ENCODE assay signal across 15 cellular contexts in genomic region chr10:14671383-14671782, GRCh38.
DNase-seq lines count a peak whose midpoint lies in the region; ATAC-seq and TF ChIP-seq lines count a peak whose summit lies in the region.
"Had no signal": no experiment of that assay in that cellular context is flagged by ENCODE, and none has a peak within 500 bp of the region (broad histone marks: within the 10 kb centered on the region; RNA-seq: fewer than 3 reads in every experiment).

No MANE protein-coding gene starts in this region.

- peak; percentile 25 for DNase-seq in GM23248
- peak; percentile 31 for DNase-seq in RPMI7951 (ENCODE audit: low read depth)
- peak in 1 of 2 donors; percentile 48 for DNase-seq in foreskin fibroblast
- DNase-seq: activated CD4-positive, alpha-beta T cell treated with anti-CD3 and anti-CD28 coated beads for 36 hours; activated naive CD4-positive, alpha-beta T cell; gastrocnemius medialis; NCI-H146; NCI-H345; SHP77 treated with DMSO at 0.1 percent for 48 hours; stimulated activated naive CD4-positive, alpha-beta T cell treated with Interleukin-2 at 50 U/mL for 16 hours; T-helper 2 cell had no signal

- peak overlapping the region; percentile 75 for H3K4me2 ChIP-seq in GM23248 (ENCODE audit: unreplicated experiment)

- WGBS in GM23248 (ENCODE audit: low coverage in 1 of 2, low lambda C conversion rate in 2 of 2, missing lambda C conversion rate in 2 of 2), 2 experiments: 0 to 1% methylated on average over 5 of the region's 5 CpGs

- H3K4me1 ChIP-seq in GM23248 (ENCODE audit: insufficient read depth) (peaks cover 14% of the 10 kb centered on the region), subcutaneous abdominal adipose tissue (ENCODE audit: control insufficient read depth in 5 of 5, insufficient read depth in 5 of 5, low read length in 5 of 5) (peaks cover 6 to 16% (median 13%) of the 10 kb centered on the region in 5 donors)
- H3K4me1 ChIP-seq: gastrocnemius medialis had no signal

- ATAC-seq in GM21529 (IDR thresholded peaks at IDR 0.05; ENCODE audit: unreplicated experiment) (no peak), HG02571 (IDR thresholded peaks at IDR 0.05; ENCODE audit: unreplicated experiment) (no peak), GM21528 (IDR thresholded peaks at IDR 0.05; ENCODE audit: low FRiP score, unreplicated experiment) (no peak)
- ATAC-seq: activated CD4-positive, alpha-beta T cell treated with anti-CD3 and anti-CD28 coated beads for 36 hours; gastrocnemius medialis had no signal

- H3K27me3 ChIP-seq in GM23248 (replicated peaks; ENCODE audit: insufficient read depth) (peaks cover 13% of the 10 kb centered on the region), subcutaneous abdominal adipose tissue (ENCODE audit: control insufficient read depth in 5 of 5, insufficient read depth in 4 of 5, low read length in 5 of 5) (no peaks in the 10 kb centered on the region)
- H3K27me3 ChIP-seq: gastrocnemius medialis had no signal

- in situ Hi-C loops in GM23248 (cut with MboI): no loop called here

- H3K36me3 ChIP-seq in GM23248 (ENCODE audit: low read depth): no peaks in the 10 kb centered on the region
- no peaks in the 10 kb centered on the region for H3K36me3 ChIP-seq in subcutaneous abdominal adipose tissue (ENCODE audit: control insufficient read depth in 5 of 5, insufficient read depth in 5 of 5, low read length in 5 of 5)
- H3K36me3 ChIP-seq: gastrocnemius medialis had no signal

- H4K20me1 ChIP-seq in GM23248 (ENCODE audit: insufficient read depth): no peaks in the 10 kb centered on the region

- peaks cover 18% of the 10 kb centered on the region for H3F3A ChIP-seq in GM23248 (ENCODE audit: insufficient read depth)

- no peak for TF ChIP-seq CTCF in foreskin fibroblast (IDR thresholded peaks at IDR 0.05; ENCODE audit: low read depth, low read length)

- H3K4me3 ChIP-seq in GM23248: peak overlapping the region; percentile 50
- peak overlapping the region; percentile 25 to 30 for H3K4me3 ChIP-seq in foreskin fibroblast (ENCODE audit: low read depth in 1 of 2, low read length in 2 of 2)
- H3K4me3 ChIP-seq in subcutaneous abdominal adipose tissue (ENCODE audit: low read depth in 1 of 5, low read length in 5 of 5): peak overlapping the region in 1 of 5 donors; percentile 45
- H3K4me3 ChIP-seq: gastrocnemius medialis had no signal

- H2AFZ ChIP-seq in GM23248: peak overlapping the region; percentile 74

- no peaks in the 10 kb centered on the region for H3K79me2 ChIP-seq in GM23248 (ENCODE audit: insufficient read depth)

- H3K9me2 ChIP-seq in GM23248 (ENCODE audit: insufficient read depth): no peaks in the 10 kb centered on the region

- H3K9me3 ChIP-seq in GM23248 (ENCODE audit: low read depth): no peaks in the 10 kb centered on the region
- H3K9me3 ChIP-seq in subcutaneous abdominal adipose tissue (ENCODE audit: control insufficient read depth in 5 of 5, low read length in 5 of 5): peaks cover 0 to under 1% (median 0%) of the 10 kb centered on the region in 5 donors
- H3K9me3 ChIP-seq: gastrocnemius medialis had no signal

- H3K27ac ChIP-seq in GM23248 (no peak overlapping the region), subcutaneous abdominal adipose tissue (ENCODE audit: low read depth, low read length) (peak overlapping the region; percentile 85)

- no peak overlapping the region for H3K9ac ChIP-seq in GM23248
- H3K9ac ChIP-seq in subcutaneous abdominal adipose tissue (ENCODE audit: low read length in 5 of 5): no peak overlapping the region
